In the genomic region with DNA sequence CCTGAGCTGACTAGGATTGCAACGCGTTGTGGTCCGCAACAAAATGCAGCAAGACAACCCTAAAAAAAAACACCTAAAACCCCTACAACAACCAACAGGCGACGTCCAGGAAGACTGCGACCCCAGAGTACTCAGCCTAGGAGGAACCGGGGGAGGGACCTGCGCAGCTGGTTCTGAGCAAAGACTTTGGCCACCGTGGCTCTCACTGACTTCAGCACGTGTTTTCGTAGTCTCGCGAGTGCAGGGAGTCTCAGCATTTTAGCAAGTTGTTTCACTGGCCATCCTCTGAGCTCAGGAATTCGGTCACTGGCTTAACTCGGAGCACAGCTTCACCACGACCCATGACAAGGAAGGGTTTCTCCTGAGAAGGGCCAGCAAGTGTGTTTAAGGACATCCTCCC, we compare ENCODE assay signal across 26 cellular contexts.
"Had no signal": no experiment of that assay in that cellular context is flagged by ENCODE, and none has a peak within 500 bp of the region (broad histone marks: within the 10 kb centered on the region; RNA-seq: fewer than 3 reads in every experiment).

No MANE protein-coding gene starts in this region.

- H3K9me3 ChIP-seq: breast epithelium, left lung, pancreas, stomach, suprapubic skin, transverse colon, uterus had no signal

- ATAC-seq: activated T-cell treated with anti-CD3 and anti-CD28 coated beads, Interleukin-2, amount 50 U/mL, for 4 hours; foreskin keratinocyte; left lung; naive thymus-derived CD8-positive, alpha-beta T cell; pancreas; sciatic nerve; stimulated activated memory B cell treated with anti-CD40 and anti-IgM and Interleukin-4, amounts not matched to agents 10 μg/mL and 1 μg/mL and 100 μg/mL, for 72 hours had no signal

- H3K4me3 Mint-ChIP-seq: activated naive CD8-positive, alpha-beta T cell treated with anti-CD3 and anti-CD28 coated beads for 36 hours; activated T-cell treated with anti-CD3 and anti-CD28 coated beads, Interleukin-2, amount 50 U/mL, for 4 hours; mesothelial cell of epicardium; naive thymus-derived CD8-positive, alpha-beta T cell; stimulated activated memory B cell treated with anti-CD40 and anti-IgM and Interleukin-4, amounts not matched to agents 10 μg/mL and 1 μg/mL and 100 μg/mL, for 72 hours had no signal

- H3K4me3 ChIP-seq: breast epithelium, left lung, pancreas, stomach, suprapubic skin, transverse colon, uterus had no signal

- H3K9me3 Mint-ChIP-seq: activated naive CD8-positive, alpha-beta T cell treated with anti-CD3 and anti-CD28 coated beads for 36 hours; activated T-cell treated with anti-CD3 and anti-CD28 coated beads, Interleukin-2, amount 50 U/mL, for 4 hours; activated T-helper 2 cell treated with anti-CD3 and anti-CD28 coated beads, Interferon-gamma antibody, Interleukin-2, Interleukin-4, amounts not matched to agents 10 μg/mL and 5 μg/mL and 100 μg/mL, durations not matched to agents 14 hours and 24 hours and 36 hours; mesothelial cell of epicardium; naive thymus-derived CD8-positive, alpha-beta T cell; stimulated activated memory B cell treated with anti-CD40 and anti-IgM and Interleukin-4, amounts not matched to agents 10 μg/mL and 1 μg/mL and 100 μg/mL, for 72 hours had no signal

- H3K27me3 Mint-ChIP-seq: activated naive CD8-positive, alpha-beta T cell treated with anti-CD3 and anti-CD28 coated beads for 36 hours; naive thymus-derived CD8-positive, alpha-beta T cell; stimulated activated memory B cell treated with anti-CD40 and anti-IgM and Interleukin-4, amounts not matched to agents 10 μg/mL and 1 μg/mL and 100 μg/mL, for 72 hours had no signal

- H3K27ac Mint-ChIP-seq: activated naive CD8-positive, alpha-beta T cell treated with anti-CD3 and anti-CD28 coated beads for 36 hours; activated T-helper 2 cell treated with anti-CD3 and anti-CD28 coated beads, Interferon-gamma antibody, Interleukin-2, Interleukin-4, amounts not matched to agents 10 μg/mL and 5 μg/mL and 100 μg/mL, durations not matched to agents 14 hours and 24 hours and 36 hours; mesothelial cell of epicardium; stimulated activated memory B cell treated with anti-CD40 and anti-IgM and Interleukin-4, amounts not matched to agents 10 μg/mL and 1 μg/mL and 100 μg/mL, for 72 hours had no signal

- H3K4me1 Mint-ChIP-seq: activated naive CD8-positive, alpha-beta T cell treated with anti-CD3 and anti-CD28 coated beads for 36 hours; mesothelial cell of epicardium; stimulated activated memory B cell treated with anti-CD40 and anti-IgM and Interleukin-4, amounts not matched to agents 10 μg/mL and 1 μg/mL and 100 μg/mL, for 72 hours had no signal

- DNase-seq: activated CD4-positive, alpha-beta T cell treated with anti-CD3 and anti-CD28 coated beads, Interleukin-2, amount 50 U/mL, for 48 hours; activated CD8-positive, alpha-beta memory T cell treated with anti-CD3 and anti-CD28 coated beads, Interleukin-2, amount 50 U/mL, for 48 hours; activated naive CD4-positive, alpha-beta T cell; activated naive CD8-positive, alpha-beta T cell treated with anti-CD3 and anti-CD28 coated beads for 36 hours; activated T-cell treated with anti-CD3 and anti-CD28 coated beads, Interleukin-2, amount 50 U/mL, for 4 hours; amniotic stem cell; cerebellar nuclear complex; cortex of kidney; foreskin keratinocyte; mammary epithelial cell; small intestine; stimulated activated CD4-positive, alpha-beta T cell treated with anti-CD3 and anti-CD28 coated beads, Interleukin-2, amount 100 ng/mL, for 24 hours; stomach; T-helper 1 cell; T-helper 9 cell; transverse colon; uterus had no signal
